ENCODE assay signal across 23 cellular contexts in the genomic region with DNA sequence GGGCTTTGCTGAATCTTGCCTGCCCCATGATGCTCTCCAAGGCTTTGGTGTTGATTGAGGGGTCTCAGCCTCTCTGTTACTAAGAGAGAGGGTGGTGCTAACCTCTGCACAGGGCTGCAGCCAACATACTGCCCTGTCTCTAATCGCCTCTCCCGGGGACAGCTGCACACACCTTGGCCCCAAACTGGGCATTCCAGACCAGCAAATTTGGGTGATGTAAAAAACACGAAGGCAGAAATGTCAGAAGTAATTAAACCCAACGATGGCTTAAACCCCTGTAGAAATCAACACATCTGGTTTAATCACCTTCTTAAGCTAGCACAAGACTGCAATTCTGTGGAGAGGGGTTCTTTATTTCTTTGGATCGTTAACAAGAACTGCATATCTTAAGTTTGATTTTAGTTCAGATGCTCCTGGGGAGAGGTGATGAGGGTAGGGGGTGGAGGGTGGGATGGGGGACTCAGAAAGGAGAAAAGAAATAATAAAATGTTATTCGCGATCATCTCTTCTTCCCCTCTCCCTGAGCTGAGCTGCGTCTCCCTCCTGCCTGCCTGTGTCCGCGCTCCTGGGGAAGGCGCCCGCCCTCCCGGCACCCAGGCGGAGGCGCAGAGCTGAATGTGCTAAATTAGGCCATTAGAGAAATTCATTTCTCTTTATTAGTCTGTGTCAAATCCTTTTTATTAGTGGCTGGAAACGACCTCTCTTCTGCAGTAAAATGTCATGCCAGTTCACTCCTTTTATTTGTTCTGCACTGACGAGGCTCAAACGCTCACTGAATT.
"Had no signal": no experiment of that assay in that cellular context is flagged by ENCODE, and none has a peak within 500 bp of the region (broad histone marks: within the 10 kb centered on the region; RNA-seq: fewer than 3 reads in every experiment).

No MANE protein-coding gene starts in this region.

- H3K27ac ChIP-seq: ascending aorta, body of pancreas, SJSA1 had no signal

- H3K36me3 ChIP-seq: ascending aorta, SJSA1 had no signal

- H3K4me1 Mint-ChIP-seq: activated naive CD4-positive, alpha-beta T cell treated with anti-CD3 and anti-CD28 coated beads, Interleukin-2, amount 50 U/mL, for 24 hours had no signal

- H3K27me3 ChIP-seq: ascending aorta, body of pancreas, SJSA1 had no signal

- H3K9me3 Mint-ChIP-seq: activated naive CD4-positive, alpha-beta T cell treated with anti-CD3 and anti-CD28 coated beads, Interleukin-2, amount 50 U/mL, for 24 hours; activated T-cell treated with anti-CD3 and anti-CD28 coated beads, Interleukin-2, amount 50 U/mL, for 24 hours; activated T-helper 1 cell treated with anti-CD3 and anti-CD28 coated beads, Interleukin-12 subunit alpha, Interleukin-12 subunit beta, Interleukin-2, Interleukin-4 antibody, amounts not matched to agents 30 ng/mL and 10 ng/mL and 1 ng/mL, durations not matched to agents 14 hours and 24 hours and 36 hours; T-helper 1 cell treated with Interleukin-12 subunit alpha and Interleukin-12 subunit beta and Interleukin-4 antibody, amounts not matched to agents 30 μg/mL and 1 μg/mL, for 36 hours; WTC11 had no signal

- H3K4me1 ChIP-seq: SJSA1 had no signal

- H3K4me3 Mint-ChIP-seq: activated CD8-positive, alpha-beta T cell treated with anti-CD3 and anti-CD28 coated beads, Interleukin-2, amount 10 ng/mL, durations not matched to agents 7 days and 5 days; activated naive CD4-positive, alpha-beta T cell treated with anti-CD3 and anti-CD28 coated beads, Interleukin-2, amount 50 U/mL, for 24 hours; activated T-cell treated with anti-CD3 and anti-CD28 coated beads, Interleukin-2, amount 50 U/mL, for 24 hours; activated T-helper 1 cell treated with anti-CD3 and anti-CD28 coated beads, Interleukin-12 subunit alpha, Interleukin-12 subunit beta, Interleukin-2, Interleukin-4 antibody, amounts not matched to agents 30 ng/mL and 10 ng/mL and 1 ng/mL, durations not matched to agents 14 hours and 24 hours and 36 hours; T-helper 1 cell treated with Interleukin-12 subunit alpha and Interleukin-12 subunit beta and Interleukin-4 antibody, amounts not matched to agents 30 μg/mL and 1 μg/mL, for 36 hours; WTC11 had no signal

- H3K27ac Mint-ChIP-seq: activated CD8-positive, alpha-beta T cell treated with anti-CD3 and anti-CD28 coated beads, Interleukin-2, amount 10 ng/mL, durations not matched to agents 7 days and 5 days; activated naive CD4-positive, alpha-beta T cell treated with anti-CD3 and anti-CD28 coated beads, Interleukin-2, amount 50 U/mL, for 24 hours; activated T-cell treated with anti-CD3 and anti-CD28 coated beads, Interleukin-2, amount 50 U/mL, for 24 hours; activated T-helper 1 cell treated with anti-CD3 and anti-CD28 coated beads, Interleukin-12 subunit alpha, Interleukin-12 subunit beta, Interleukin-2, Interleukin-4 antibody, amounts not matched to agents 30 ng/mL and 10 ng/mL and 1 ng/mL, durations not matched to agents 14 hours and 24 hours and 36 hours; T-helper 1 cell treated with Interleukin-12 subunit alpha and Interleukin-12 subunit beta and Interleukin-4 antibody, amounts not matched to agents 30 μg/mL and 1 μg/mL, for 36 hours; WTC11 had no signal

- H3K36me3 Mint-ChIP-seq: activated naive CD4-positive, alpha-beta T cell treated with anti-CD3 and anti-CD28 coated beads, Interleukin-2, amount 50 U/mL, for 24 hours; WTC11 had no signal

- H3K4me3 ChIP-seq: ascending aorta, body of pancreas, SJSA1 had no signal

- DNase-seq: activated CD4-positive, alpha-beta T cell treated with anti-CD3 and anti-CD28 coated beads for 48 hours; activated CD4-positive, alpha-beta T cell treated with anti-CD3 and anti-CD28 coated beads, Interleukin-2, amount 50 U/mL, for 4 hours; activated CD4-positive, CD25-positive, alpha-beta regulatory T cell treated with anti-CD3 and anti-CD28 coated beads, Interleukin-2, amount 50 U/mL, for 72 hours; activated CD8-positive, alpha-beta memory T cell treated with anti-CD3 and anti-CD28 coated beads, Interleukin-2, amount 50 U/mL, for 48 hours; activated CD8-positive, alpha-beta T cell treated with anti-CD3 and anti-CD28 coated beads, Interleukin-2, amount 10 ng/mL, durations not matched to agents 7 days and 5 days; activated effector memory CD4-positive, alpha-beta T cell treated with Interleukin-2 at 50 U/mL for 16 hours; activated naive CD4-positive, alpha-beta T cell; activated T-cell treated with anti-CD3 and anti-CD28 coated beads, Interleukin-2, amount 50 U/mL, for 24 hours; body of pancreas; KG1; NCI-H1048; NCI-H146; NCI-H1930; NCI-H446; NCI-H524; PC-3; SHP77 had no signal

- H3K9me3 ChIP-seq: ascending aorta, body of pancreas, SJSA1 had no signal
